In genomic region chr15:90059208-90059985, GRCh38 we compare ENCODE assay signal across 8 cellular contexts. TPM values are rescaled to one million over a fixed set of nuclear protein-coding genes. Genes with fewer than 3 reads are reported as not detected.
DNase-seq lines count a peak whose midpoint lies in the region; ATAC-seq and TF ChIP-seq lines count a peak whose summit lies in the region.

No MANE protein-coding gene starts in this region.

- H3K9ac ChIP-seq in HUES48 (ENCODE audit: low read depth, low read length), result no peak overlapping the region

- no peaks in the 10 kb centered on the region for H3K27me3 ChIP-seq in HUES48 (ENCODE audit: control insufficient read depth, insufficient read depth, low read length)
- no peaks in the 10 kb centered on the region for H3K27me3 ChIP-seq in effector memory CD4-positive, alpha-beta T cell (replicated peaks; ENCODE audit: control insufficient read depth, insufficient read depth, low read length, poor library complexity, severe bottlenecking)
- H3K27me3 ChIP-seq in tibial artery, result no peaks in the 10 kb centered on the region

- intact Hi-C loops in tibial artery (cut with DNase I; ENCODE audit: low total_unique reads), result no loop called here

- TF ChIP-seq CTCF in neural crest cell (conservative IDR thresholded peaks at IDR 0.05) (no peak), tibial artery (IDR thresholded peaks at IDR 0.05) (no peak)

- no peaks in the 10 kb centered on the region for H3K9me3 ChIP-seq in HUES48 (ENCODE audit: control insufficient read depth, insufficient read depth, low read length)
- no peaks in the 10 kb centered on the region for H3K9me3 ChIP-seq in effector memory CD4-positive, alpha-beta T cell (ENCODE audit: control insufficient read depth, low read length)
- H3K9me3 ChIP-seq in tibial artery, result no peaks in the 10 kb centered on the region

- H3K27ac Mint-ChIP-seq in neural crest cell (ENCODE audit: unreplicated experiment), result no peak overlapping the region

- peaks cover 65% of the 10 kb centered on the region for H3K4me1 Mint-ChIP-seq in neural crest cell

- H3K4me1 ChIP-seq in HUES48 (ENCODE audit: control insufficient read depth, insufficient read depth, low read length), result peaks cover 42% of the 10 kb centered on the region
- peaks cover 44% of the 10 kb centered on the region for H3K4me1 ChIP-seq in effector memory CD4-positive, alpha-beta T cell (ENCODE audit: control insufficient read depth, insufficient read depth, low read length, poor library complexity, severe bottlenecking)
- peaks cover 0 to 41% (median 17%) of the 10 kb centered on the region in 4 donors for H3K4me1 ChIP-seq in tibial artery

- ATAC-seq in GM21360 (IDR thresholded peaks at IDR 0.05; ENCODE audit: unreplicated experiment), result peak; percentile 88

- H3K9me3 Mint-ChIP-seq in neural crest cell, result no peaks in the 10 kb centered on the region

- H3K4me3 Mint-ChIP-seq in neural crest cell, result peak overlapping the region; percentile 38

- peak overlapping the region; percentile 93 for H3K27ac ChIP-seq in HUES48 (ENCODE audit: low read depth, low read length)
- peak overlapping the region; percentile 66 for H3K27ac ChIP-seq in effector memory CD4-positive, alpha-beta T cell (ENCODE audit: insufficient read depth, low read length, poor library complexity, severe bottlenecking)
- no peak overlapping the region for H3K27ac ChIP-seq in tibial artery

- no peaks in the 10 kb centered on the region for H3K36me3 Mint-ChIP-seq in neural crest cell (ENCODE audit: low read depth)

- H3K4me3 ChIP-seq in HUES48 (ENCODE audit: low read depth, low read length) (no peak overlapping the region), tibial artery (no peak overlapping the region)
- peak overlapping the region; percentile 3 for H3K4me3 ChIP-seq in effector memory CD4-positive, alpha-beta T cell (ENCODE audit: insufficient read depth, low read depth, low read length, poor library complexity, severe bottlenecking)

- no peaks in the 10 kb centered on the region for H3K27me3 Mint-ChIP-seq in neural crest cell (ENCODE audit: low read depth)

- DNase-seq in CD1c-positive myeloid dendritic cell (ENCODE audit: extremely low spot score) (peak; percentile 97), neural crest cell (ENCODE audit: low read depth, low spot score) (no peak), tibial artery (peak; percentile 72 to 86), NCI-H2227 treated with DMSO at 0.1 percent for 48 hours (lab: John Stamatoyannopoulos, UW) (no peak)
- peak; percentile 47 to 50 for DNase-seq in activated CD4-positive, alpha-beta T cell treated with anti-CD3 and anti-CD28 coated beads for 4 hours
- DNase-seq in effector memory CD4-positive, alpha-beta T cell, result peak; percentile 40 to 48 (median 41)

- H3K36me3 ChIP-seq in HUES48 (ENCODE audit: control insufficient read depth, insufficient read depth, low read length) (no peaks in the 10 kb centered on the region), tibial artery (no peaks in the 10 kb centered on the region)
- no peaks in the 10 kb centered on the region for H3K36me3 ChIP-seq in effector memory CD4-positive, alpha-beta T cell (ENCODE audit: control insufficient read depth, insufficient read depth, low read length)

RNA-seq across cellular contexts. Expression of gene IDH2, which starts 42.9 kb away (rescaled TPM):
- 214 and 218 TPM in 2 replicates for total RNA-seq in neural crest cell

RNA-seq across cellular contexts. Expression of gene ZNF710, which starts 58.3 kb away (rescaled TPM):
- 60.3 and 64.4 TPM in 2 replicates for total RNA-seq in neural crest cell

Comparison
In these comparisons a context has a peak if more than half of its experiments do, and no peak if none do; other contexts are left out.
1. DNase-seq: peak in CD1c-positive myeloid dendritic cell (single experiment), activated CD4-positive, alpha-beta T cell treated with anti-CD3 and anti-CD28 coated beads for 4 hours (2 of 2), effector memory CD4-positive, alpha-beta T cell (3 of 3) and tibial artery (2 of 2); none in neural crest cell (single experiment) and NCI-H2227 treated with DMSO at 0.1 percent for 48 hours (single experiment).
2. H3K27ac ChIP-seq: peak in HUES48 (single experiment) and effector memory CD4-positive, alpha-beta T cell (single experiment); none in tibial artery (0 of 2).